In the genomic region with DNA sequence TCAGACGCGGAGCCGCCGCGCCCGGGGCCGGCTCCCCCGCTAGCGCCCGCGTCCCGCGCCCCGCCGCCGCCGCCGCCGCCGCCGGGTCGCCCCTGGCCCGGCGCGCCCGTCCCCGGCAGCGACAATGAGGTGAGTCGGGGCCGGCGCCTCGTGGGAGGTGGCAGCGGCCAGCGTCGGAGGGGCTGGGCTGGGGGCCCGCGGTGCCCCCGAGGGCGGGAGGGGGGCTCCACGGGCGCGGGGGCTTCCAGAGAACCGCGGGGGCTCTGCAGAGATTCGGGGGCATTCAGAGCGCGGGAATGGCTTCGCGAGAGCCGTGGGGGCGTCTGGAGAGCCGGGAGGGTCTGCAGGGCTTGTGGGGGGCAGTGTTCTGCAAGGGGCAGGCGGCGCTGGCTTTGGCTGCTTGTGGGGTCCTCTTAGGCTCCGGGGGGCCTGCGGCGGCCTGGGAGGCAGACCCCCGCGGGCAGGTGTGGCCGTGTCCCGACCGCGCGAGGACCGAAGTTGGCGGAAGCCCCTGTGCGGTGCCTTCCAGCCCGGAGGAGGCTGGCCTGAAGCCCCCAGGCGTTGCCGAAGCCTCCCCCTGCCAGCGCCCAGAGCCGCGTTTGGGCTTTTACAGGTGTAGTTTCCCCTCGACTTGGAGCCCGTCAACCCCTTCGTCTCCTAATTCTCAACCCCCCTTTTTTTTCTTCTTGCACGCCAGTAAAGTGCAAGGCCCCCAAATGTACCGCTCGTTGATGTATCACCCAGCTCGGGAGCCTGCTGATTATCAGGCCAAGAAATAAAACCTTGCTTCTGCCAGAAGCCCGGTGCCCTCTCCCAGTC, we compare ENCODE assay signal across 8 cellular contexts.
DNase-seq lines count a peak whose midpoint lies in the region; ATAC-seq and TF ChIP-seq lines count a peak whose summit lies in the region.

No MANE protein-coding gene starts in this region.

- H3K4me1 Mint-ChIP-seq in brain, result peaks cover 36% of the 10 kb centered on the region

- TF ChIP-seq EP300 in stomach (IDR thresholded peaks at IDR 0.05), result no peak

- H3K36me3 ChIP-seq in right lobe of liver, result no peaks in the 10 kb centered on the region
- no peaks in the 10 kb centered on the region for H3K36me3 ChIP-seq in stomach

- peak; percentile 38 for ATAC-seq in HG02642 (IDR thresholded peaks at IDR 0.05; ENCODE audit: poor library complexity, unreplicated experiment)
- ATAC-seq in right lobe of liver, result peak in 2 of 4 donors; percentile 11 to 23
- ATAC-seq in GM18858 (IDR thresholded peaks at IDR 0.05; ENCODE audit: unreplicated experiment), result no peak

- WGBS in right lobe of liver (ENCODE audit: insufficient coverage, low coverage, low lambda C conversion rate, missing lambda C conversion rate), result under 1% methylated on average over 18 of the region's 81 CpGs
- 1 to 2% (median 1%) methylated on average over 25 to 81 of the region's 81 CpGs for WGBS in stomach, 5 donors

- H3K27me3 Mint-ChIP-seq in brain, result peaks cover 14% of the 10 kb centered on the region

- TF ChIP-seq POLR2A in right lobe of liver (IDR thresholded peaks at IDR 0.05) (no peak), stomach (IDR thresholded peaks at IDR 0.05) (no peak)

- H3K27ac ChIP-seq in right lobe of liver (peak overlapping the region; percentile 39 to 66 (median 60)), stomach (peak overlapping the region; percentile 67 to 90 (median 85))

- H3K27me3 ChIP-seq in right lobe of liver (no peaks in the 10 kb centered on the region), stomach (peaks cover 0 to 5% (median 0%) of the 10 kb centered on the region in 3 donors)

- intact Hi-C loops in right lobe of liver (cut with DNase I), result no loop called here
- intact Hi-C loops in stomach (cut with DNase I; ENCODE audit: low total_unique reads), result no loop called here

- H3K4me1 ChIP-seq in right lobe of liver, result peaks cover 0 to 14% (median 0%) of the 10 kb centered on the region in 4 donors
- peaks cover 4 to 18% (median 16%) of the 10 kb centered on the region in 4 donors for H3K4me1 ChIP-seq in stomach

- peaks cover 26 to 45% (median 28%) of the 10 kb centered on the region in 5 experiments for H3K9me3 Mint-ChIP-seq in brain

- no peak for TF ChIP-seq CTCF in GM10266 (IDR thresholded peaks at IDR 0.05; ENCODE audit: control insufficient read depth, insufficient read depth, low read depth, missing control alignments)
- TF ChIP-seq CTCF in brain (conservative IDR thresholded peaks at IDR 0.05), result no peak
- TF ChIP-seq CTCF in right lobe of liver (IDR thresholded peaks at IDR 0.05), result no peak
- TF ChIP-seq CTCF in stomach (IDR thresholded peaks at IDR 0.05), result no peak

- DNase-seq in GM10266 (ENCODE audit: extremely low spot score) (peak; percentile 58), NCI-H69 (lab: John Stamatoyannopoulos, UW) (peak; percentile 78), right lobe of liver (peak in 2 of 3 donors; percentile 36 to 56), stomach (no peak), AG08396 (ENCODE audit: low spot score) (no peak)

- H3K36me3 Mint-ChIP-seq in brain, result peaks cover 47% of the 10 kb centered on the region

- peak overlapping the region; percentile 94 to 99 (median 98) for H3K4me3 Mint-ChIP-seq in brain

- H3K9me3 ChIP-seq in right lobe of liver, result no peaks in the 10 kb centered on the region
- H3K9me3 ChIP-seq in stomach, result peaks cover 0 to 10% (median 7%) of the 10 kb centered on the region in 4 donors

- peak overlapping the region; percentile 94 to 98 (median 97) for H3K27ac Mint-ChIP-seq in brain

- H3K4me3 ChIP-seq in right lobe of liver (peak overlapping the region; percentile 65 to 83 (median 81)), stomach (peak overlapping the region; percentile 82 to 89 (median 86))

Comparison
In these comparisons a context has a peak if more than half of its experiments do, and no peak if none do; other contexts are left out.
1. DNase-seq: peak in GM10266 (single experiment), NCI-H69 (single experiment) and right lobe of liver (2 of 3); none in stomach (single experiment) and AG08396 (single experiment).